17 cellular contexts compared by ENCODE assay signal in genomic region chr2:239608723-239609122, GRCh38.
"Had no signal": no experiment of that assay in that cellular context is flagged by ENCODE, and none has a peak within 500 bp of the region (broad histone marks: within the 10 kb centered on the region; RNA-seq: fewer than 3 reads in every experiment).

No MANE protein-coding gene starts in this region.

- H3K27ac Mint-ChIP-seq: activated naive CD8-positive, alpha-beta T cell treated with anti-CD3 and anti-CD28 coated beads, Interleukin-2, amount 10 ng/mL, durations not matched to agents 7 days and 5 days; activated T-helper 17 cell treated with anti-CD3 and anti-CD28 coated beads, Interleukin-2, amount 50 U/mL, for 72 hours; memory B cell; naive B cell; T-helper 2 cell treated with Interferon-gamma antibody and Interleukin-4, amounts not matched to agents 5 μg/mL and 100 μg/mL, for 36 hours had no signal

- DNase-seq: activated CD4-positive, alpha-beta T cell treated with anti-CD3 and anti-CD28 coated beads, Interleukin-2, amount 50 U/mL, for 4 hours; activated naive CD4-positive, alpha-beta T cell treated with Interleukin-2 at 50 U/mL for 16 hours; activated naive CD8-positive, alpha-beta T cell treated with anti-CD3 and anti-CD28 coated beads, Interleukin-2, amount 10 ng/mL, durations not matched to agents 7 days and 5 days; activated T-cell treated with anti-CD3 and anti-CD28 coated beads, Interleukin-2, amount 50 U/mL, for 1 hour; gastrocnemius medialis; kidney; left lung; naive B cell; stimulated activated naive CD4-positive, alpha-beta T cell had no signal

- H3K4me3 ChIP-seq: cardiac muscle cell, gastrocnemius medialis, heart left ventricle, left lung, mucosa of descending colon, pancreas had no signal

- H3K4me3 Mint-ChIP-seq: activated naive CD8-positive, alpha-beta T cell treated with anti-CD3 and anti-CD28 coated beads, Interleukin-2, amount 10 ng/mL, durations not matched to agents 7 days and 5 days; activated T-helper 17 cell treated with anti-CD3 and anti-CD28 coated beads, Interleukin-2, amount 50 U/mL, for 72 hours; memory B cell; naive B cell; neural crest cell; T-helper 2 cell treated with Interferon-gamma antibody and Interleukin-4, amounts not matched to agents 5 μg/mL and 100 μg/mL, for 36 hours had no signal

- H3K36me3 ChIP-seq: cardiac muscle cell, gastrocnemius medialis, heart left ventricle, left lung, pancreas had no signal

- H3K27ac ChIP-seq: cardiac muscle cell, gastrocnemius medialis, heart left ventricle, pancreas had no signal

- H3K4me1 ChIP-seq: gastrocnemius medialis, pancreas had no signal

- H3K27me3 Mint-ChIP-seq: activated T-helper 17 cell treated with anti-CD3 and anti-CD28 coated beads, Interleukin-2, amount 50 U/mL, for 72 hours had no signal

- H3K9me3 Mint-ChIP-seq: activated naive CD8-positive, alpha-beta T cell treated with anti-CD3 and anti-CD28 coated beads, Interleukin-2, amount 10 ng/mL, durations not matched to agents 7 days and 5 days; activated T-helper 17 cell treated with anti-CD3 and anti-CD28 coated beads, Interleukin-2, amount 50 U/mL, for 72 hours; neural crest cell; T-helper 2 cell treated with Interferon-gamma antibody and Interleukin-4, amounts not matched to agents 5 μg/mL and 100 μg/mL, for 36 hours had no signal

- H3K36me3 Mint-ChIP-seq: activated naive CD8-positive, alpha-beta T cell treated with anti-CD3 and anti-CD28 coated beads, Interleukin-2, amount 10 ng/mL, durations not matched to agents 7 days and 5 days; memory B cell; naive B cell had no signal

- H3K27me3 ChIP-seq: cardiac muscle cell, left lung had no signal

- H3K4me1 Mint-ChIP-seq: activated naive CD8-positive, alpha-beta T cell treated with anti-CD3 and anti-CD28 coated beads, Interleukin-2, amount 10 ng/mL, durations not matched to agents 7 days and 5 days; memory B cell; naive B cell had no signal

- ATAC-seq: activated T-helper 17 cell treated with anti-CD3 and anti-CD28 coated beads, Interleukin-2, amount 50 U/mL, for 72 hours; gastrocnemius medialis; heart left ventricle; left lung; mucosa of descending colon had no signal

- H3K9me3 ChIP-seq: gastrocnemius medialis, left lung, mucosa of descending colon, pancreas had no signal
